ENCODE assay signal across 1 cellular context in genomic region chr10:49397036-49397999, GRCh38.
TF ChIP-seq lines count a peak whose summit lies in the region.

No MANE protein-coding gene starts in this region.

TF ChIP-seq in HepG2, 621 proteins besides CTCF, POLR2A, EP300 and RAD21 (continued from another document):
- TF ChIP-seq, protein P1, sequence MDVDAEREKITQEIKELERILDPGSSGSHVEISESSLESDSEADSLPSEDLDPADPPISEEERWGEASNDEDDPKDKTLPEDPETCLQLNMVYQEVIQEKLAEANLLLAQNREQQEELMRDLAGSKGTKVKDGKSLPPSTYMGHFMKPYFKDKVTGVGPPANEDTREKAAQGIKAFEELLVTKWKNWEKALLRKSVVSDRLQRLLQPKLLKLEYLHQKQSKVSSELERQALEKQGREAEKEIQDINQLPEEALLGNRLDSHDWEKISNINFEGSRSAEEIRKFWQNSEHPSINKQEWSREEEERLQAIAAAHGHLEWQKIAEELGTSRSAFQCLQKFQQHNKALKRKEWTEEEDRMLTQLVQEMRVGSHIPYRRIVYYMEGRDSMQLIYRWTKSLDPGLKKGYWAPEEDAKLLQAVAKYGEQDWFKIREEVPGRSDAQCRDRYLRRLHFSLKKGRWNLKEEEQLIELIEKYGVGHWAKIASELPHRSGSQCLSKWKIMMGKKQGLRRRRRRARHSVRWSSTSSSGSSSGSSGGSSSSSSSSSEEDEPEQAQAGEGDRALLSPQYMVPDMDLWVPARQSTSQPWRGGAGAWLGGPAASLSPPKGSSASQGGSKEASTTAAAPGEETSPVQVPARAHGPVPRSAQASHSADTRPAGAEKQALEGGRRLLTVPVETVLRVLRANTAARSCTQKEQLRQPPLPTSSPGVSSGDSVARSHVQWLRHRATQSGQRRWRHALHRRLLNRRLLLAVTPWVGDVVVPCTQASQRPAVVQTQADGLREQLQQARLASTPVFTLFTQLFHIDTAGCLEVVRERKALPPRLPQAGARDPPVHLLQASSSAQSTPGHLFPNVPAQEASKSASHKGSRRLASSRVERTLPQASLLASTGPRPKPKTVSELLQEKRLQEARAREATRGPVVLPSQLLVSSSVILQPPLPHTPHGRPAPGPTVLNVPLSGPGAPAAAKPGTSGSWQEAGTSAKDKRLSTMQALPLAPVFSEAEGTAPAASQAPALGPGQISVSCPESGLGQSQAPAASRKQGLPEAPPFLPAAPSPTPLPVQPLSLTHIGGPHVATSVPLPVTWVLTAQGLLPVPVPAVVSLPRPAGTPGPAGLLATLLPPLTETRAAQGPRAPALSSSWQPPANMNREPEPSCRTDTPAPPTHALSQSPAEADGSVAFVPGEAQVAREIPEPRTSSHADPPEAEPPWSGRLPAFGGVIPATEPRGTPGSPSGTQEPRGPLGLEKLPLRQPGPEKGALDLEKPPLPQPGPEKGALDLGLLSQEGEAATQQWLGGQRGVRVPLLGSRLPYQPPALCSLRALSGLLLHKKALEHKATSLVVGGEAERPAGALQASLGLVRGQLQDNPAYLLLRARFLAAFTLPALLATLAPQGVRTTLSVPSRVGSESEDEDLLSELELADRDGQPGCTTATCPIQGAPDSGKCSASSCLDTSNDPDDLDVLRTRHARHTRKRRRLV (CRISPR knock-in tag; IDR thresholded peaks at IDR 0.05): no peak
- TF ChIP-seq GLI4 (CRISPR knock-in tag; IDR thresholded peaks at IDR 0.05; ENCODE audit: borderline replicate concordance): no peak
- TF ChIP-seq MAFG (CRISPR knock-in tag; IDR thresholded peaks at IDR 0.05): no peak
- no peak for TF ChIP-seq ZMYM3 (CRISPR knock-in tag; IDR thresholded peaks at IDR 0.05)
- TF ChIP-seq RFXANK (CRISPR knock-in tag; IDR thresholded peaks at IDR 0.05): no peak
- TF ChIP-seq CERS6 (CRISPR knock-in tag; IDR thresholded peaks at IDR 0.05): no peak
- TF ChIP-seq ASH2L (IDR thresholded peaks at IDR 0.05; ENCODE audit: insufficient read length, low read depth, low read length): no peak
- TF ChIP-seq TSC22D2 (CRISPR knock-in tag; IDR thresholded peaks at IDR 0.05; ENCODE audit: borderline replicate concordance): no peak
- no peak for TF ChIP-seq ZNF883 (CRISPR knock-in tag; IDR thresholded peaks at IDR 0.05; ENCODE audit: not compliant biosample characterization)
- no peak for TF ChIP-seq GTF2F1 (IDR thresholded peaks at IDR 0.05; ENCODE audit: low read length)
- no peak for TF ChIP-seq SMYD3 (CRISPR knock-in tag; IDR thresholded peaks at IDR 0.05)
- no peak for TF ChIP-seq ZNF557 (CRISPR knock-in tag; IDR thresholded peaks at IDR 0.05)
